14 cellular contexts compared by ENCODE assay signal in the genomic region with DNA sequence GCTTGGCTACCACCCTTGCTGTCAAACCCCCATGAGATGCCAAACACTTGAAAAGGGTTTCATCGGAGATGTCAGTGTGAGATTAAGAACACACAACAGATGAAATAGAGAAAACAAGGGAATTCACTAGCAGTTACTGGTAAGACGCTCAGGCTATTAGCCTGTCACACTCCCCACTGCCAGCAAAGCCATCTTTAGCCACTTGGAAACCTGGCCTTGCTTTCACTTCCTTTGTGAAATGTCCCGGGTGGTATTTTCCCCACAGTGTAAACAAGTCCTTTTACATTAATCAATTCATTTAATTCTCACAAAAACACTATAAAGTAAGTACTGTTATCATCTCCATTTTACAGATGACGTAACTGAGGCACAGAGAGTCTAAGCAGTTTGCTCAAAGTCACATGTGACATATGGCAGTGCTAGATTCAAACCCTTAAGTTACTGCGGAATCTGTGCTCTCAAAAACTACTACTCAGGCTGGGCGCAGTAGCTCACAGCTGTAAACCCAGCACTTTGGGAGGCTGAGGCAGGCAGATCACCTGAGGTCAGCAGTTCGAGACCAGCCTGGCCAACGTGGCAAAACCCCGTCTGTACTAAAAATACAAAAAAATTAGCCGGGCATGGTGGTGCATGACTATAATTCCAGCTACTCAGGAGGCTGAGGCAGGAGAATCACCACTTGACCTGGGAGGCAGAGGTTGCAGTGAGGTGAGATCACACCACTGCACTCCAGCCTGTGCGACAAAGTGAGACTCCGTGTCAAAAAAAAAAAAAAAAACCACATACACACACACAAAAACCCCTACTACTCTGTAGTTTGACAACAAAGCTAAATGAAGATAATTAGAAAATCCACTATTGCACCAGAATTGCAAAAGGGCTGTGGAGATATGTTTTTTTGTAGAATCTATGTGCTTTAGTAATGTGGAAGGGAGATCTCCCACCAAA. TPM values are rescaled to one million over a fixed set of nuclear protein-coding genes. Genes with fewer than 3 reads are reported as not detected.
DNase-seq lines count a peak whose midpoint lies in the region; ATAC-seq and TF ChIP-seq lines count a peak whose summit lies in the region.
"Had no signal": no experiment of that assay in that cellular context is flagged by ENCODE, and none has a peak within 500 bp of the region (broad histone marks: within the 10 kb centered on the region; RNA-seq: fewer than 3 reads in every experiment).

No MANE protein-coding gene starts in this region.

- CTCF ChIA-PET in CD8-positive, alpha-beta T cell (lab: Charles Lee): interaction anchor here (1.4 to 2.2 kb wide), 3 partner anchors 17 to 42 kb away, joined by 3 to 12 read pairs (median 7); no protein-coding TSS in a partner anchor

- peak overlapping the region; percentile 66 for H3K4me2 ChIP-seq in OCI-LY3 (ENCODE audit: low read length)
- no peak overlapping the region for H3K4me2 ChIP-seq in osteoblast (ENCODE audit: insufficient read depth, low read length)
- H3K4me2 ChIP-seq: PC-9 had no signal

- no peak overlapping the region for H3K9ac ChIP-seq in OCI-LY3 (ENCODE audit: low read length)

- H3K27me3 Mint-ChIP-seq in CD8-positive, alpha-beta T cell (ENCODE audit: low read depth): no peaks in the 10 kb centered on the region
- H3K27me3 Mint-ChIP-seq in effector memory CD8-positive, alpha-beta T cell: no peaks in the 10 kb centered on the region

- peak overlapping the region; percentile 70 for H3K4me3 Mint-ChIP-seq in CD8-positive, alpha-beta T cell
- H3K4me3 Mint-ChIP-seq in effector memory CD8-positive, alpha-beta T cell: peak overlapping the region; percentile 60 to 65

- no peaks in the 10 kb centered on the region for H3K9me3 ChIP-seq in CD8-positive, alpha-beta T cell (ENCODE audit: low read length)
- H3K9me3 ChIP-seq in OCI-LY3 (ENCODE audit: insufficient read depth, low read length) (no peaks in the 10 kb centered on the region), osteoblast (ENCODE audit: low read depth, low read length) (no peaks in the 10 kb centered on the region)
- H3K9me3 ChIP-seq: Caco-2, esophagus squamous epithelium, HAP-1 had no signal

- H3K9me3 Mint-ChIP-seq in CD8-positive, alpha-beta T cell: no peaks in the 10 kb centered on the region
- no peaks in the 10 kb centered on the region for H3K9me3 Mint-ChIP-seq in effector memory CD8-positive, alpha-beta T cell

- H3K27ac ChIP-seq in CD8-positive, alpha-beta T cell (ENCODE audit: low read depth, low read length): peak overlapping the region; percentile 28
- H3K27ac ChIP-seq in OCI-LY3 (ENCODE audit: low read length) (no peak overlapping the region; the same call in 1 of the 2 replicates), osteoblast (ENCODE audit: low read depth, low read length) (no peak overlapping the region)
- H3K27ac ChIP-seq: esophagus squamous epithelium, PC-9 had no signal

- H3K36me3 Mint-ChIP-seq in CD8-positive, alpha-beta T cell: no peaks in the 10 kb centered on the region
- peaks cover 6% of the 10 kb centered on the region for H3K36me3 Mint-ChIP-seq in effector memory CD8-positive, alpha-beta T cell (ENCODE audit: insufficient read depth)

- H3K4me3 ChIP-seq in CD8-positive, alpha-beta T cell (ENCODE audit: low read depth, low read length): no peak overlapping the region
- H3K4me3 ChIP-seq in OCI-LY3 (ENCODE audit: low read length) (peak overlapping the region; percentile 44; the same call in 1 of the 2 replicates), osteoblast (ENCODE audit: insufficient read depth, low read length) (no peak overlapping the region)
- H3K4me3 ChIP-seq: esophagus squamous epithelium, HAP-1, PC-9 had no signal

- intact Hi-C loops in CD8-positive, alpha-beta T cell (cut with DNase I, micrococcal nuclease): no loop called here

- H2AFZ ChIP-seq in OCI-LY3 (ENCODE audit: low read depth, low read length): peak overlapping the region; percentile 69
- H2AFZ ChIP-seq in osteoblast (ENCODE audit: low read length): no peak overlapping the region
- H2AFZ ChIP-seq: PC-9 had no signal

- peak overlapping the region; percentile 86 for H3K27ac Mint-ChIP-seq in CD8-positive, alpha-beta T cell
- H3K27ac Mint-ChIP-seq in effector memory CD8-positive, alpha-beta T cell: peak overlapping the region; percentile 92 to 95

- H3K36me3 ChIP-seq in CD8-positive, alpha-beta T cell (ENCODE audit: insufficient read depth, low read length): no peaks in the 10 kb centered on the region
- no peaks in the 10 kb centered on the region for H3K36me3 ChIP-seq in OCI-LY3 (replicated peaks; ENCODE audit: low read depth, low read length)
- no peaks in the 10 kb centered on the region for H3K36me3 ChIP-seq in osteoblast (ENCODE audit: insufficient read depth, low read length)
- H3K36me3 ChIP-seq: esophagus squamous epithelium, HAP-1 had no signal

- POLR2A ChIA-PET in CD8-positive, alpha-beta T cell (lab: Charles Lee): interaction anchor here (0.5 to 1.1 kb wide), 5 partner anchors 32 to 391 kb away, joined by 3 to 5 read pairs (median 4); a partner anchor contains a TSS

- ATAC-seq in CD8-positive, alpha-beta T cell: peak; percentile 33
- peak; percentile 53 for ATAC-seq in GM18867 (IDR thresholded peaks at IDR 0.05; ENCODE audit: unreplicated experiment)
- ATAC-seq in effector memory CD8-positive, alpha-beta T cell (replicated peaks): peak; percentile 54
- ATAC-seq in HG02938 (IDR thresholded peaks at IDR 0.05; ENCODE audit: unreplicated experiment): no peak

- H3K79me2 ChIP-seq in OCI-LY3 (ENCODE audit: low read length): no peaks in the 10 kb centered on the region
- no peaks in the 10 kb centered on the region for H3K79me2 ChIP-seq in osteoblast (ENCODE audit: insufficient read depth, low read length)

- no peak for TF ChIP-seq CTCF in CD8-positive, alpha-beta T cell (IDR thresholded peaks at IDR 0.05)
- TF ChIP-seq CTCF in OCI-LY3 (IDR thresholded peaks at IDR 0.05; ENCODE audit: low read depth, low read length): no peak
- no peak for TF ChIP-seq CTCF in osteoblast (IDR thresholded peaks at IDR 0.05; ENCODE audit: extremely low read depth, low read depth, low read length)

- H3K4me1 ChIP-seq in CD8-positive, alpha-beta T cell (ENCODE audit: insufficient read depth, low read length): peaks cover 47% of the 10 kb centered on the region
- H3K4me1 ChIP-seq in OCI-LY3 (ENCODE audit: low read length): peaks cover 32% of the 10 kb centered on the region
- H3K4me1 ChIP-seq in osteoblast (ENCODE audit: insufficient read depth, low read length): peaks cover 17% of the 10 kb centered on the region
- H3K4me1 ChIP-seq: Caco-2, HAP-1 had no signal

- H3K4me1 Mint-ChIP-seq in CD8-positive, alpha-beta T cell (ENCODE audit: low read depth): peaks cover 48% of the 10 kb centered on the region
- peaks cover 37 to 38% of the 10 kb centered on the region in 2 donors for H3K4me1 Mint-ChIP-seq in effector memory CD8-positive, alpha-beta T cell (ENCODE audit: low read depth in 2 of 2)

- H4K20me1 ChIP-seq in OCI-LY3 (ENCODE audit: insufficient read depth, low read length) (no peaks in the 10 kb centered on the region), osteoblast (ENCODE audit: insufficient read depth, low read length) (no peaks in the 10 kb centered on the region)

- no peaks in the 10 kb centered on the region for H3K27me3 ChIP-seq in CD8-positive, alpha-beta T cell (ENCODE audit: insufficient read depth, low read length)
- H3K27me3 ChIP-seq in OCI-LY3 (ENCODE audit: low read depth, low read length) (no peaks in the 10 kb centered on the region), osteoblast (ENCODE audit: insufficient read depth, low read length) (no peaks in the 10 kb centered on the region)
- H3K27me3 ChIP-seq: esophagus squamous epithelium had no signal

- no peak for DNase-seq in CD8-positive, alpha-beta T cell
- no peak for DNase-seq in effector memory CD8-positive, alpha-beta T cell
- no peak for DNase-seq in osteoblast (ENCODE audit: insufficient read length, low spot score, missing footprints)
- DNase-seq in HCEC 1CT: no peak
- no peak for DNase-seq in AG20443 (ENCODE audit: low spot score)
- DNase-seq: Caco-2, esophagus squamous epithelium, IMR-90, PC-9, retina had no signal

RNA-seq across cellular contexts. Expression of a gene that starts 32.6 kb away (rescaled TPM):
- total RNA-seq in CD8-positive, alpha-beta T cell: 100 to 1,000 TPM; 102 TPM
- total RNA-seq in osteoblast: 52.8 and 53.9 TPM in 2 replicates

RNA-seq across cellular contexts. Expression of a gene that starts 42.9 kb away (rescaled TPM):
- total RNA-seq in CD8-positive, alpha-beta T cell: 100 to 1,000 TPM; 257 to 278 TPM
- total RNA-seq in osteoblast: 539 and 568 TPM in 2 replicates
